10 cellular contexts compared by ENCODE assay signal in genomic region chr2:230347659-230348305, GRCh38. TPM values are rescaled to one million over a fixed set of nuclear protein-coding genes. Genes with fewer than 3 reads are reported as not detected.
A peak's percentile ranks its signal among the peaks of the same experiment; 100 is the strongest.
DNase-seq lines count a peak whose midpoint lies in the region; ATAC-seq, FAIRE-seq and TF ChIP-seq lines count a peak whose summit lies in the region.
"Had no signal": no experiment of that assay in that cellular context is flagged by ENCODE, and none has a peak within 500 bp of the region (broad histone marks: within the 10 kb centered on the region; RNA-seq: fewer than 3 reads in every experiment).

No MANE protein-coding gene starts in this region.

- no peak overlapping the region for H3K9ac ChIP-seq in endothelial cell of umbilical vein (replicated peaks; ENCODE audit: extremely low read depth, insufficient read depth, low read length)

- peaks cover 9% of the 10 kb centered on the region for H3K79me2 ChIP-seq in endothelial cell of umbilical vein (ENCODE audit: control insufficient read depth, insufficient read depth, low read length)

- peak overlapping the region; percentile 58 for H3K27ac Mint-ChIP-seq in CD8-positive, alpha-beta T cell

- H3K4me1 Mint-ChIP-seq in CD8-positive, alpha-beta T cell (ENCODE audit: low read depth): peaks cover 77% of the 10 kb centered on the region

- no peak overlapping the region for H3K4me2 ChIP-seq in endothelial cell of umbilical vein (ENCODE audit: insufficient read depth, low read length)

- H4K20me1 ChIP-seq in endothelial cell of umbilical vein (replicated peaks; ENCODE audit: control insufficient read depth, extremely low read depth, insufficient read depth, low read length): no peaks in the 10 kb centered on the region

- DNase-seq in CD8-positive, alpha-beta T cell: no peak
- DNase-seq in endothelial cell of umbilical vein (ENCODE audit: low read depth, low spot score) (peak; percentile 6), AG08396 (ENCODE audit: low spot score) (no peak)
- DNase-seq: KBM-7 had no signal

- H2AFZ ChIP-seq in endothelial cell of umbilical vein (ENCODE audit: low read depth, low read length): no peak overlapping the region

- FAIRE-seq in endothelial cell of umbilical vein (lab: Jason Lieb, UNC): no peak
- FAIRE-seq: frontal cortex had no signal

- no peaks in the 10 kb centered on the region for H3K9me1 ChIP-seq in endothelial cell of umbilical vein (replicated peaks; ENCODE audit: control insufficient read depth, extremely low read depth, insufficient read depth, low read length)

- CTCF ChIA-PET in CD8-positive, alpha-beta T cell (lab: Charles Lee): no interaction called here
- CTCF ChIA-PET in endothelial cell of umbilical vein (lab: Charles Lee): interaction anchor here (0.9 kb wide), 1 partner anchor 21 kb away, joined by 3 read pairs; the partner anchor contains the start of gene SP140L

- H3K4me3 ChIP-seq in CD8-positive, alpha-beta T cell (ENCODE audit: low read depth, low read length): no peak overlapping the region
- H3K4me3 ChIP-seq in endothelial cell of umbilical vein (replicated peaks in 1 of 3; ENCODE audit: insufficient read depth in 1 of 3, low read depth in 1 of 3, low read length in 3 of 3): no peak overlapping the region

- H3K4me3 Mint-ChIP-seq in CD8-positive, alpha-beta T cell: peak overlapping the region; percentile 42

- peaks cover 33% of the 10 kb centered on the region for H3K9me3 Mint-ChIP-seq in CD8-positive, alpha-beta T cell

- no peak for TF ChIP-seq POLR2A in endothelial cell of umbilical vein (IDR thresholded peaks at IDR 0.05; ENCODE audit: low read depth, low read length)

- peaks cover 78% of the 10 kb centered on the region for H3K36me3 Mint-ChIP-seq in CD8-positive, alpha-beta T cell

- TF ChIP-seq CTCF in CD8-positive, alpha-beta T cell (IDR thresholded peaks at IDR 0.05): no peak
- no peak for TF ChIP-seq CTCF in endothelial cell of umbilical vein (IDR thresholded peaks at IDR 0.05; ENCODE audit: extremely low read depth in 1 of 2, insufficient read depth in 1 of 2, low read depth in 1 of 2, low read length in 2 of 2)

- H3K27me3 ChIP-seq in CD8-positive, alpha-beta T cell (ENCODE audit: insufficient read depth, low read length): no peaks in the 10 kb centered on the region
- no peaks in the 10 kb centered on the region for H3K27me3 ChIP-seq in endothelial cell of umbilical vein (ENCODE audit: control insufficient read depth in 2 of 2, insufficient read depth in 2 of 2, low read length in 2 of 2)

- H3K36me3 ChIP-seq in CD8-positive, alpha-beta T cell (ENCODE audit: insufficient read depth, low read length): peaks cover 6% of the 10 kb centered on the region
- no peaks in the 10 kb centered on the region for H3K36me3 ChIP-seq in endothelial cell of umbilical vein (ENCODE audit: control insufficient read depth in 2 of 2, extremely low read depth in 1 of 2, insufficient read depth in 2 of 2, low read length in 2 of 2)

- H3K27ac ChIP-seq in CD8-positive, alpha-beta T cell (ENCODE audit: low read depth, low read length): no peak overlapping the region
- H3K27ac ChIP-seq in endothelial cell of umbilical vein (ENCODE audit: insufficient read depth, low read depth, low read length): no peak overlapping the region

- BruUV-seq in endothelial cell of umbilical vein (replicated peaks; lab: Mats Ljungman, UMichigan): no TSS peak

- peaks cover 28% of the 10 kb centered on the region for H3K4me1 ChIP-seq in CD8-positive, alpha-beta T cell (ENCODE audit: insufficient read depth, low read length)
- H3K4me1 ChIP-seq in endothelial cell of umbilical vein (ENCODE audit: control insufficient read depth, extremely low read depth, insufficient read depth, low read length): no peaks in the 10 kb centered on the region

- POLR2A ChIA-PET in CD8-positive, alpha-beta T cell (lab: Charles Lee): interaction anchor here (1.6 kb wide), 1 partner anchor 14 kb away, joined by 5 read pairs; no protein-coding TSS in a partner anchor
- POLR2A ChIA-PET in endothelial cell of umbilical vein (lab: Charles Lee): no interaction called here

- no peaks in the 10 kb centered on the region for H3K9me3 ChIP-seq in CD8-positive, alpha-beta T cell (ENCODE audit: low read length)
- H3K9me3 ChIP-seq in endothelial cell of umbilical vein (replicated peaks; ENCODE audit: control insufficient read depth, insufficient read depth, low read length): no peaks in the 10 kb centered on the region

- H3K27me3 Mint-ChIP-seq in CD8-positive, alpha-beta T cell (ENCODE audit: low read depth): no peaks in the 10 kb centered on the region

- ATAC-seq in CD8-positive, alpha-beta T cell: no peak
- ATAC-seq in GM21423 (IDR thresholded peaks at IDR 0.05; ENCODE audit: unreplicated experiment) (peak; percentile 49), SK-N-SH treated with all-trans-retinoic acid at 6 μM for 48 hours (peak; percentile 61), GM19328 (IDR thresholded peaks at IDR 0.05; ENCODE audit: unreplicated experiment) (no peak), HG03095 (IDR thresholded peaks at IDR 0.05; ENCODE audit: unreplicated experiment) (no peak), GM19397 (IDR thresholded peaks at IDR 0.05; ENCODE audit: unreplicated experiment) (no peak)

- intact Hi-C loops in CD8-positive, alpha-beta T cell (cut with DNase I, micrococcal nuclease): loop anchor here in 1 of 2 experiments (2.0 kb wide), 1 partner anchor 13 kb away; no protein-coding TSS in a partner anchor
- intact Hi-C loops in endothelial cell of umbilical vein (cut with micrococcal nuclease): no loop called here

- dilution Hi-C loops in endothelial cell of umbilical vein (cut with MboI; ENCODE audit: extremely low pct_ligation_motif_present, low sequenced_read_pairs): no loop called here

TF ChIP-seq in SK-N-SH treated with all-trans-retinoic acid at 6 μM for 48 hours, 23 proteins besides CTCF, POLR2A, EP300 and RAD21 (continues in another document):
- TF ChIP-seq TCF4 (CRISPR knock-in tag; IDR thresholded peaks at IDR 0.05; ENCODE audit: borderline replicate concordance): no peak
- no peak for TF ChIP-seq GLIS3 (CRISPR knock-in tag; IDR thresholded peaks at IDR 0.05)
- no peak for TF ChIP-seq TSHZ2 (CRISPR knock-in tag; IDR thresholded peaks at IDR 0.05)
- TF ChIP-seq CSDC2 (CRISPR knock-in tag; IDR thresholded peaks at IDR 0.05): no peak

TF ChIP-seq in endothelial cell of umbilical vein, 7 proteins besides CTCF, POLR2A, EP300 and RAD21:
- TF ChIP-seq EZH2 (IDR thresholded peaks at IDR 0.05; ENCODE audit: borderline replicate concordance, low read depth, low read length, severe bottlenecking) (no peak), POLR2AphosphoS5 (IDR thresholded peaks at IDR 0.05; ENCODE audit: insufficient read depth, low read depth, low read length) (no peak), MAX (IDR thresholded peaks at IDR 0.05; ENCODE audit: insufficient read depth, insufficient read length) (no peak), JUN (IDR thresholded peaks at IDR 0.05; ENCODE audit: borderline replicate concordance, insufficient read depth, insufficient read length, low read depth) (no peak)

RNA-seq across cellular contexts. Expression of gene SP140L, which starts 20.8 kb away (rescaled TPM):
- 10 to 100 TPM; 69.8 to 70.5 TPM for total RNA-seq in CD8-positive, alpha-beta T cell
- total RNA-seq in endothelial cell of umbilical vein: 21.4 and 27.3 TPM in 2 replicates
- 10.7 and 16.0 TPM in 2 replicates for polyA plus RNA-seq in endothelial cell of umbilical vein
- 7.7 and 8.1 TPM in 2 replicates for polyA plus RNA-seq in endothelial cell of umbilical vein (2011; cell fraction: cytosol; rRNA removed)
- polyA plus RNA-seq in endothelial cell of umbilical vein (2011; cell fraction: nucleus; rRNA removed): 49.3 and 51.8 TPM in 2 replicates
- 15.8 and 22.9 TPM in 2 replicates for polyA plus RNA-seq in endothelial cell of umbilical vein (2012)
- polyA minus RNA-seq in endothelial cell of umbilical vein: 16.0 and 17.8 TPM in 2 replicates
- polyA minus RNA-seq in endothelial cell of umbilical vein (2011; cell fraction: cytosol; rRNA and poly(A)+ RNA removed): 3.4 TPM
- polyA minus RNA-seq in endothelial cell of umbilical vein (2011; cell fraction: nucleus; rRNA and poly(A)+ RNA removed): 25.6 and 29.6 TPM in 2 replicates

Comparison
In these comparisons a context has a peak if more than half of its experiments do, and no peak if none do; other contexts are left out.
1. ATAC-seq: peak in GM21423 (single experiment) and SK-N-SH treated with all-trans-retinoic acid at 6 μM for 48 hours (single experiment); none in CD8-positive, alpha-beta T cell (single experiment), GM19328 (single experiment), HG03095 (single experiment) and GM19397 (single experiment).